18 cellular contexts compared by ENCODE assay signal in the genomic region with DNA sequence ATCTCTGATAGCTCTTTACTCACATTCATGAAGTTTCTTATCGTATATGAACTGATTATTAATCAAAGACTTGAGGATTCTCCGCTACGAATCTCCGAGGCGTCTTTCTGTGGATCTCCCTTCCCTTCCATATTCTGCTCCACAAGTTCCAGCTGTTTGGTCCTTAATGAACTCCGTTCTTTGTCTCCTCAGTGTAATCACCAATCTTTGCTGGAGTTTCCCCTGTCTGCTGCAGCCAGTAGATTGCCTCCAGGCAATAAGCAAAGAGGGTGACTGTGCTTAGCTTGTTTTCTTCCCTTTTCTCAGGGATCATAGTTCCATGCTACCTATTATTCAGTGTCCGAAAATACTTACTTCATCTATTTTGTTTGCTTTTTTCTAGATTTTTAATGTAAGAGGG.
A peak's percentile ranks its signal among the peaks of the same experiment; 100 is the strongest.
DNase-seq lines count a peak whose midpoint lies in the region; ATAC-seq and TF ChIP-seq lines count a peak whose summit lies in the region.
"Had no signal": no experiment of that assay in that cellular context is flagged by ENCODE, and none has a peak within 500 bp of the region (broad histone marks: within the 10 kb centered on the region; RNA-seq: fewer than 3 reads in every experiment).

No MANE protein-coding gene starts in this region.

- H3K4me2 ChIP-seq in GM23338: no peak overlapping the region
- H3K4me2 ChIP-seq: A549 had no signal

- H3K27me3 ChIP-seq in GM23338 (ENCODE audit: insufficient read depth) (no peaks in the 10 kb centered on the region), right lobe of liver (no peaks in the 10 kb centered on the region)
- H3K27me3 ChIP-seq: BE2C had no signal

- WGBS in right lobe of liver (ENCODE audit: insufficient coverage, low coverage, low lambda C conversion rate, missing lambda C conversion rate): 36% methylated on average over 7 of the region's 7 CpGs

- H3F3A ChIP-seq in GM23338 (replicated peaks; ENCODE audit: low read depth): no peaks in the 10 kb centered on the region

- H3K27me3 Mint-ChIP-seq in GM23338 (ENCODE audit: insufficient read depth, low read depth, poor library complexity): peaks cover 5% of the 10 kb centered on the region
- H3K27me3 Mint-ChIP-seq: CD4-positive, alpha-beta memory T cell; IgD-negative memory B cell had no signal

- H3K9me2 ChIP-seq in GM23338 (ENCODE audit: insufficient read depth): no peaks in the 10 kb centered on the region

- H3K36me3 ChIP-seq in GM23338 (ENCODE audit: insufficient read depth) (no peaks in the 10 kb centered on the region), right lobe of liver (no peaks in the 10 kb centered on the region)
- H3K36me3 ChIP-seq: BE2C, HAP-1 had no signal

- H3K4me1 ChIP-seq in GM23338 (ENCODE audit: insufficient read depth) (peaks cover 16% of the 10 kb centered on the region; the same call in 1 of the 2 replicates), right lobe of liver (peaks cover 0 to 9% (median 0%) of the 10 kb centered on the region in 4 donors)
- H3K4me1 ChIP-seq: A549, BE2C, HAP-1 had no signal

- no peaks in the 10 kb centered on the region for H4K20me1 ChIP-seq in GM23338 (replicated peaks; ENCODE audit: insufficient read depth)

- peak overlapping the region; percentile 73 for H2AFZ ChIP-seq in GM23338

- intact Hi-C loops in right lobe of liver (cut with DNase I): no loop called here

- TF ChIP-seq CTCF in GM23338 (conservative IDR thresholded peaks at IDR 0.05; ENCODE audit: low read depth in 2 of 2) (no peak), right lobe of liver (IDR thresholded peaks at IDR 0.05) (no peak), coronary artery (IDR thresholded peaks at IDR 0.05) (no peak)

- no peak overlapping the region for H3K4me3 Mint-ChIP-seq in GM23338
- H3K4me3 Mint-ChIP-seq: IgD-negative memory B cell had no signal

- H3K9me3 Mint-ChIP-seq in GM23338: no peaks in the 10 kb centered on the region
- H3K9me3 Mint-ChIP-seq: IgD-negative memory B cell had no signal

- H3K27ac Mint-ChIP-seq in GM23338: no peak overlapping the region
- H3K27ac Mint-ChIP-seq: CD4-positive, alpha-beta memory T cell; IgD-negative memory B cell had no signal

- H3K4me1 Mint-ChIP-seq in GM23338: peaks cover 19% of the 10 kb centered on the region
- H3K4me1 Mint-ChIP-seq: CD4-positive, alpha-beta memory T cell; IgD-negative memory B cell had no signal

- no peaks in the 10 kb centered on the region for H3K79me2 ChIP-seq in GM23338 (replicated peaks; ENCODE audit: insufficient read depth)

- ATAC-seq in GM23338 (no peak), right lobe of liver (peak; percentile 54 to 77 (median 70)), GM19455 (IDR thresholded peaks at IDR 0.05; ENCODE audit: unreplicated experiment) (no peak)
- ATAC-seq: A549 had no signal

- H3K4me3 ChIP-seq in GM23338 (no peak overlapping the region), right lobe of liver (no peak overlapping the region), coronary artery (no peak overlapping the region)
- H3K4me3 ChIP-seq: A549, HAP-1 had no signal

- no peaks in the 10 kb centered on the region for H3K9me3 ChIP-seq in right lobe of liver
- H3K9me3 ChIP-seq: A549, BE2C, HAP-1 had no signal

- DNase-seq in GM23338 (ENCODE audit: low spot score): no peak
- DNase-seq in epidermal melanocyte (ENCODE audit: insufficient read length, low spot score): peak; percentile 18
- no peak for DNase-seq in right lobe of liver
- no peak for DNase-seq in GDM1 (lab: John Stamatoyannopoulos, UW)
- no peak for DNase-seq in stimulated activated naive CD4-positive, alpha-beta T cell treated with Interleukin-2 at 50 U/mL for 16 hours (lab: John Stamatoyannopoulos, UW)
- no peak for DNase-seq in coronary artery (ENCODE audit: low spot score)
- DNase-seq: BE2C; CD4-positive, alpha-beta memory T cell; COR-L47; DMS153; DMS79 treated with DMSO at 0.1 percent for 48 hours; EL; GOT3 had no signal

- no peak for TF ChIP-seq POLR2A in right lobe of liver (IDR thresholded peaks at IDR 0.05)

- no peaks in the 10 kb centered on the region for H3K36me3 Mint-ChIP-seq in GM23338 (ENCODE audit: low read depth)
- H3K36me3 Mint-ChIP-seq: CD4-positive, alpha-beta memory T cell; IgD-negative memory B cell had no signal

- no peak overlapping the region for H3K27ac ChIP-seq in GM23338 (ENCODE audit: low read depth)
- no peak overlapping the region for H3K27ac ChIP-seq in right lobe of liver
- H3K27ac ChIP-seq in coronary artery: no peak overlapping the region
- H3K27ac ChIP-seq: A549, C4-2B had no signal

TF ChIP-seq in GM23338, 12 proteins besides CTCF, POLR2A, EP300 and RAD21 (continues in another document):
- no peak for TF ChIP-seq JUNB (IDR thresholded peaks at IDR 0.05; ENCODE audit: unreplicated experiment)
- no peak for TF ChIP-seq CREB1 (CRISPR knock-in tag; IDR thresholded peaks at IDR 0.05; ENCODE audit: low read depth)
- no peak for TF ChIP-seq STAT1 (IDR thresholded peaks at IDR 0.05; ENCODE audit: unreplicated experiment)
- no peak for TF ChIP-seq ZNF114 (CRISPR knock-in tag; IDR thresholded peaks at IDR 0.05)
- TF ChIP-seq, protein P1, sequence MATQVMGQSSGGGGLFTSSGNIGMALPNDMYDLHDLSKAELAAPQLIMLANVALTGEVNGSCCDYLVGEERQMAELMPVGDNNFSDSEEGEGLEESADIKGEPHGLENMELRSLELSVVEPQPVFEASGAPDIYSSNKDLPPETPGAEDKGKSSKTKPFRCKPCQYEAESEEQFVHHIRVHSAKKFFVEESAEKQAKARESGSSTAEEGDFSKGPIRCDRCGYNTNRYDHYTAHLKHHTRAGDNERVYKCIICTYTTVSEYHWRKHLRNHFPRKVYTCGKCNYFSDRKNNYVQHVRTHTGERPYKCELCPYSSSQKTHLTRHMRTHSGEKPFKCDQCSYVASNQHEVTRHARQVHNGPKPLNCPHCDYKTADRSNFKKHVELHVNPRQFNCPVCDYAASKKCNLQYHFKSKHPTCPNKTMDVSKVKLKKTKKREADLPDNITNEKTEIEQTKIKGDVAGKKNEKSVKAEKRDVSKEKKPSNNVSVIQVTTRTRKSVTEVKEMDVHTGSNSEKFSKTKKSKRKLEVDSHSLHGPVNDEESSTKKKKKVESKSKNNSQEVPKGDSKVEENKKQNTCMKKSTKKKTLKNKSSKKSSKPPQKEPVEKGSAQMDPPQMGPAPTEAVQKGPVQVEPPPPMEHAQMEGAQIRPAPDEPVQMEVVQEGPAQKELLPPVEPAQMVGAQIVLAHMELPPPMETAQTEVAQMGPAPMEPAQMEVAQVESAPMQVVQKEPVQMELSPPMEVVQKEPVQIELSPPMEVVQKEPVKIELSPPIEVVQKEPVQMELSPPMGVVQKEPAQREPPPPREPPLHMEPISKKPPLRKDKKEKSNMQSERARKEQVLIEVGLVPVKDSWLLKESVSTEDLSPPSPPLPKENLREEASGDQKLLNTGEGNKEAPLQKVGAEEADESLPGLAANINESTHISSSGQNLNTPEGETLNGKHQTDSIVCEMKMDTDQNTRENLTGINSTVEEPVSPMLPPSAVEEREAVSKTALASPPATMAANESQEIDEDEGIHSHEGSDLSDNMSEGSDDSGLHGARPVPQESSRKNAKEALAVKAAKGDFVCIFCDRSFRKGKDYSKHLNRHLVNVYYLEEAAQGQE (IDR thresholded peaks at IDR 0.05; ENCODE audit: unreplicated experiment): no peak
- no peak for TF ChIP-seq ZNF331 (CRISPR knock-in tag; IDR thresholded peaks at IDR 0.05; ENCODE audit: low read depth)
- no peak for TF ChIP-seq EZH2 (IDR thresholded peaks at IDR 0.05; ENCODE audit: low read depth, unreplicated experiment)
- TF ChIP-seq EZH2phosphoT487 (IDR thresholded peaks at IDR 0.05; ENCODE audit: unreplicated experiment): no peak

Comparison
In these comparisons a context has a peak if more than half of its experiments do, and no peak if none do; other contexts are left out.
1. ATAC-seq: peak in right lobe of liver (4 of 4); none in GM23338 (single experiment) and GM19455 (single experiment).